ENCODE assay signal across 9 cellular contexts in genomic region chr19:29831041-29831548, GRCh38. TPM values are rescaled to one million over a fixed set of nuclear protein-coding genes. Genes with fewer than 3 reads are reported as not detected.
DNase-seq lines count a peak whose midpoint lies in the region; ATAC-seq and TF ChIP-seq lines count a peak whose summit lies in the region.
"Had no signal": no experiment of that assay in that cellular context is flagged by ENCODE, and none has a peak within 500 bp of the region (broad histone marks: within the 10 kb centered on the region; RNA-seq: fewer than 3 reads in every experiment).

No MANE protein-coding gene starts in this region.

- H4K91ac ChIP-seq in IMR-90 (ENCODE audit: insufficient read depth, low read depth, low read length), result no peak overlapping the region

- H3K27ac ChIP-seq in IMR-90 (ENCODE audit: insufficient read depth, low read length), result no peak overlapping the region
- H3K27ac ChIP-seq in endodermal cell (ENCODE audit: low read depth, low read length), result no peak overlapping the region

- H3K4me2 ChIP-seq in IMR-90 (ENCODE audit: low read depth, low read length), result no peak overlapping the region

- H3K79me1 ChIP-seq in IMR-90 (ENCODE audit: low read depth in 1 of 2, low read length in 2 of 2), result no peaks in the 10 kb centered on the region

- POLR2A ChIA-PET in IMR-90 (lab: Charles Lee; ENCODE audit: unreplicated experiment), result no interaction called here
- POLR2A ChIA-PET in activated CD4-positive, alpha-beta memory T cell treated with anti-CD3 and anti-CD28 coated beads, Interleukin-2, amount 10 ng/mL, durations not matched to agents 7 days and 5 days (lab: Charles Lee), result interaction anchor here (1.0 to 4.7 kb wide), 3 partner anchors 12 to 158 kb away, joined by 3 to 67 read pairs (median 43); partner anchors contain the start of gene CCNE1

- intact Hi-C loops in IMR-90 (cut with micrococcal nuclease), result no loop called here

- no peak overlapping the region for H4K5ac ChIP-seq in IMR-90 (ENCODE audit: low read depth, low read length)

- H4K20me1 ChIP-seq in IMR-90 (ENCODE audit: insufficient read depth, low read length), result no peaks in the 10 kb centered on the region

- H3K36me3 ChIP-seq in IMR-90 (ENCODE audit: control insufficient read depth, insufficient read depth, low read length) (no peaks in the 10 kb centered on the region), endodermal cell (ENCODE audit: control insufficient read depth, insufficient read depth, low read length) (no peaks in the 10 kb centered on the region)

- H3K4me1 Mint-ChIP-seq in activated CD4-positive, alpha-beta memory T cell treated with anti-CD3 and anti-CD28 coated beads, Interleukin-2, amount 10 ng/mL, durations not matched to agents 7 days and 5 days, result peaks cover 48% of the 10 kb centered on the region
- no peaks in the 10 kb centered on the region for H3K4me1 Mint-ChIP-seq in endodermal cell

- peaks cover 2% of the 10 kb centered on the region for H3K27me3 ChIP-seq in IMR-90 (ENCODE audit: control insufficient read depth, insufficient read depth, low read length)
- H3K27me3 ChIP-seq in endodermal cell (ENCODE audit: control insufficient read depth, insufficient read depth, low read length, poor library complexity, severe bottlenecking), result no peaks in the 10 kb centered on the region

- H3K4me3 ChIP-seq in IMR-90 (ENCODE audit: insufficient read depth, low read depth, low read length) (no peak overlapping the region), endodermal cell (ENCODE audit: low read length) (no peak overlapping the region)

- no peak overlapping the region for H3K56ac ChIP-seq in IMR-90 (ENCODE audit: extremely low read depth, insufficient read depth, low read length)

- H3K27ac Mint-ChIP-seq in activated CD4-positive, alpha-beta memory T cell treated with anti-CD3 and anti-CD28 coated beads, Interleukin-2, amount 10 ng/mL, durations not matched to agents 7 days and 5 days, result peak overlapping the region; percentile 98
- no peak overlapping the region for H3K27ac Mint-ChIP-seq in endodermal cell

- no peak overlapping the region for H4K8ac ChIP-seq in IMR-90 (ENCODE audit: low read depth in 2 of 2, low read length in 2 of 2)

- H3K9me3 ChIP-seq in IMR-90 (ENCODE audit: control insufficient read depth, insufficient read depth, low read length), result no peaks in the 10 kb centered on the region
- H3K9me3 ChIP-seq in endodermal cell (ENCODE audit: control insufficient read depth, low read length), result no peaks in the 10 kb centered on the region

- no peaks in the 10 kb centered on the region for H3K27me3 Mint-ChIP-seq in activated CD4-positive, alpha-beta memory T cell treated with anti-CD3 and anti-CD28 coated beads, Interleukin-2, amount 10 ng/mL, durations not matched to agents 7 days and 5 days
- H3K27me3 Mint-ChIP-seq in endodermal cell (ENCODE audit: insufficient read depth), result no peaks in the 10 kb centered on the region

- H3K14ac ChIP-seq in IMR-90 (replicated peaks; ENCODE audit: low read depth, low read length), result no peak overlapping the region

- ATAC-seq in IMR-90 (ENCODE audit: low read depth), result no peak
- no peak for ATAC-seq in GM18505 (IDR thresholded peaks at IDR 0.05; ENCODE audit: unreplicated experiment)

- in situ Hi-C loops in IMR-90 (cut with MboI; ENCODE audit: low sequenced_read_pairs), result no loop called here

- H3K36me3 Mint-ChIP-seq in activated CD4-positive, alpha-beta memory T cell treated with anti-CD3 and anti-CD28 coated beads, Interleukin-2, amount 10 ng/mL, durations not matched to agents 7 days and 5 days (ENCODE audit: low read depth), result no peaks in the 10 kb centered on the region
- H3K36me3 Mint-ChIP-seq in endodermal cell (ENCODE audit: low read depth), result no peaks in the 10 kb centered on the region

- no peak overlapping the region for H2BK5ac ChIP-seq in IMR-90 (ENCODE audit: low read depth, low read length, poor library complexity, severe bottlenecking)

- 26% methylated on average over 3 of the region's 12 CpGs; no CpG with 5 or more reads in 1 of the 2 experiments for WGBS in IMR-90 (ENCODE audit: extremely low coverage in 2 of 2, insufficient read length in 1 of 2), 2 experiments
- WGBS in endodermal cell (ENCODE audit: insufficient coverage in 1 of 2, insufficient read length in 1 of 2), 2 experiments, result 63 to 79% methylated on average over 9 to 12 of the region's 12 CpGs

- TF ChIP-seq POLR2A in IMR-90 (IDR thresholded peaks at IDR 0.05; ENCODE audit: low read depth, low read length) (no peak), GM18505 (IDR thresholded peaks at IDR 0.05; ENCODE audit: borderline replicate concordance, extremely low read depth, insufficient read depth, insufficient read length) (no peak)

- peak overlapping the region; percentile 73 for H3K4me3 Mint-ChIP-seq in activated CD4-positive, alpha-beta memory T cell treated with anti-CD3 and anti-CD28 coated beads, Interleukin-2, amount 10 ng/mL, durations not matched to agents 7 days and 5 days
- no peak overlapping the region for H3K4me3 Mint-ChIP-seq in endodermal cell

- DNase-seq in IMR-90, result no peak
- peak; percentile 74 for DNase-seq in activated CD4-positive, alpha-beta memory T cell treated with anti-CD3 and anti-CD28 coated beads, Interleukin-2, amount 10 ng/mL, durations not matched to agents 7 days and 5 days
- peak; percentile 57 for DNase-seq in endodermal cell
- peak; percentile 27 for DNase-seq in stimulated activated CD8-positive, alpha-beta memory T cell treated with anti-CD3 and anti-CD28 coated beads, Interleukin-12 subunit alpha, Interleukin-12 subunit beta, amount 100 ng/mL, for 1 hour (ENCODE audit: low read depth)
- DNase-seq in dedifferentiated amniotic fluid mesenchymal stem cell (ENCODE audit: extremely low spot score), result no peak
- no peak for DNase-seq in NCI-H146 (lab: John Stamatoyannopoulos, UW)
- DNase-seq in DMS 273 (lab: John Stamatoyannopoulos, UW; ENCODE audit: unreplicated experiment), result no peak
- DNase-seq: NCI-H2107 had no signal

- no peak overlapping the region for H2BK15ac ChIP-seq in IMR-90 (ENCODE audit: low read depth, low read length)

- TF ChIP-seq CTCF in IMR-90 (conservative IDR thresholded peaks at IDR 0.05; ENCODE audit: low read depth, low read length) (no peak), endodermal cell (conservative IDR thresholded peaks at IDR 0.05) (no peak)

- no peak for TF ChIP-seq RAD21 in IMR-90 (IDR thresholded peaks at IDR 0.05; ENCODE audit: low read length)

- H3K18ac ChIP-seq in IMR-90 (ENCODE audit: low read depth, low read length), result no peak overlapping the region

- no peaks in the 10 kb centered on the region for H3K9me1 ChIP-seq in IMR-90 (ENCODE audit: insufficient read depth, low read length)

- no peak overlapping the region for H2BK120ac ChIP-seq in IMR-90 (ENCODE audit: low read depth, low read length)

- CTCF ChIA-PET in IMR-90 (lab: Yijun Ruan, JAX), result no interaction called here
- CTCF ChIA-PET in activated CD4-positive, alpha-beta memory T cell treated with anti-CD3 and anti-CD28 coated beads, Interleukin-2, amount 10 ng/mL, durations not matched to agents 7 days and 5 days (lab: Charles Lee), result interaction anchor here (1.2 to 1.7 kb wide), 3 partner anchors 17 to 71 kb away, joined by 4 to 5 read pairs (median 5); no protein-coding TSS in a partner anchor

- dilution Hi-C loops in IMR-90 (cut with HindIII; ENCODE audit: low sequenced_read_pairs, unreplicated experiment), result no loop called here

- peak overlapping the region; percentile 49 for H2AFZ ChIP-seq in IMR-90 (replicated peaks; ENCODE audit: low read length, poor library complexity)

- no peak overlapping the region for H2BK20ac ChIP-seq in IMR-90 (ENCODE audit: low read depth, low read length)

- no peak overlapping the region for H3K4ac ChIP-seq in IMR-90 (ENCODE audit: low read depth, low read length)

- H3K4me1 ChIP-seq in IMR-90 (ENCODE audit: control insufficient read depth, insufficient read depth, low read length), result no peaks in the 10 kb centered on the region
- no peaks in the 10 kb centered on the region for H3K4me1 ChIP-seq in endodermal cell (ENCODE audit: control insufficient read depth, insufficient read depth, low read length)

- H2AK5ac ChIP-seq in IMR-90 (ENCODE audit: low read depth, low read length), result no peak overlapping the region

- H3K23ac ChIP-seq in IMR-90 (ENCODE audit: low read depth, low read length), result no peak overlapping the region

- no peak overlapping the region for H3K9ac ChIP-seq in IMR-90 (ENCODE audit: low read depth, low read length)
- H3K9ac ChIP-seq in endodermal cell (ENCODE audit: extremely low read depth, low read length, poor library complexity, severe bottlenecking), result no peak overlapping the region

- no peaks in the 10 kb centered on the region for H3K9me3 Mint-ChIP-seq in activated CD4-positive, alpha-beta memory T cell treated with anti-CD3 and anti-CD28 coated beads, Interleukin-2, amount 10 ng/mL, durations not matched to agents 7 days and 5 days
- no peaks in the 10 kb centered on the region for H3K9me3 Mint-ChIP-seq in endodermal cell

- no TSS peak for BruUV-seq in IMR-90 (replicated peaks; lab: Mats Ljungman, UMichigan)

- no peak overlapping the region for H2AK9ac ChIP-seq in IMR-90 (replicated peaks; ENCODE audit: low read depth, low read length, poor library complexity)

TF ChIP-seq in IMR-90, 13 proteins besides CTCF, POLR2A, EP300 and RAD21:
- TF ChIP-seq RCOR1 (IDR thresholded peaks at IDR 0.05; ENCODE audit: insufficient replicate concordance, low read length) (no peak), BHLHE40 (IDR thresholded peaks at IDR 0.05; ENCODE audit: low read depth, low read length) (no peak), MAFK (IDR thresholded peaks at IDR 0.05; ENCODE audit: low read depth, low read length) (no peak), ELK1 (IDR thresholded peaks at IDR 0.05; ENCODE audit: borderline replicate concordance, low read depth, low read length) (no peak), RFX5 (IDR thresholded peaks at IDR 0.05; ENCODE audit: low read depth, low read length) (no peak)
TF ChIP-seq in IMR-90: peak in this region for 0.

RNA-seq across cellular contexts. Expression of gene CCNE1, which starts 19.3 kb away (rescaled TPM):
- total RNA-seq in IMR-90 (2012; rRNA removed), result 6.8 and 11.4 TPM in 2 replicates
- 7.0 and 7.4 TPM in 2 replicates for polyA plus RNA-seq in IMR-90 (2012; rRNA removed)
- polyA plus RNA-seq in IMR-90 (2012; cell fraction: cytosol; rRNA removed), result 2.8 and 3.4 TPM in 2 replicates
- polyA plus RNA-seq in IMR-90 (2012; cell fraction: nucleus; rRNA removed; ENCODE audit: low replicate concordance), result 5.9 and 12.5 TPM in 2 replicates
- 10 to 100 TPM; 24.8 to 26.3 TPM for total RNA-seq in activated CD4-positive, alpha-beta memory T cell treated with anti-CD3 and anti-CD28 coated beads, Interleukin-2, amount 10 ng/mL, durations not matched to agents 7 days and 5 days
- total RNA-seq in endodermal cell, result 10 to 100 TPM; 33.3 to 34.9 TPM
- 16.2 TPM for polyA plus RNA-seq in endodermal cell (2013, experiment 1 of 2)
- 15.1 TPM for polyA plus RNA-seq in endodermal cell (2013, experiment 2 of 2)

Comparison
In these comparisons a context has a peak if more than half of its experiments do, and no peak if none do; other contexts are left out.
1. DNase-seq: peak in activated CD4-positive, alpha-beta memory T cell treated with anti-CD3 and anti-CD28 coated beads, Interleukin-2, amount 10 ng/mL, durations not matched to agents 7 days and 5 days (single experiment), endodermal cell (single experiment) and stimulated activated CD8-positive, alpha-beta memory T cell treated with anti-CD3 and anti-CD28 coated beads, Interleukin-12 subunit alpha, Interleukin-12 subunit beta, amount 100 ng/mL, for 1 hour (single experiment); none in IMR-90 (single experiment), dedifferentiated amniotic fluid mesenchymal stem cell (single experiment), NCI-H146 (single experiment) and DMS 273 (single experiment).